8 cellular contexts compared by ENCODE assay signal in genomic region chr2:714005-714741, GRCh38. TPM values are rescaled to one million over a fixed set of nuclear protein-coding genes. Genes with fewer than 3 reads are reported as not detected.
DNase-seq lines count a peak whose midpoint lies in the region; ATAC-seq, FAIRE-seq and TF ChIP-seq lines count a peak whose summit lies in the region.

No MANE protein-coding gene starts in this region.

- RAD21 ChIA-PET in GM12878 (lab: Charles Lee; ENCODE audit: unreplicated experiment), result interaction anchor here (0.9 to 3.1 kb wide), 7 partner anchors 8 to 836 kb away, joined by 3 to 20 read pairs (median 3); no protein-coding TSS in a partner anchor

- H3K27me3 ChIP-seq in GM12878 (replicated peaks in 1 of 2; ENCODE audit: control insufficient read depth in 2 of 2, insufficient read depth in 2 of 2, low read length in 1 of 2) (no peaks in the 10 kb centered on the region), keratinocyte (ENCODE audit: control insufficient read depth, extremely low read depth, insufficient read depth, low read length) (no peaks in the 10 kb centered on the region)

- dilution Hi-C loops in keratinocyte (cut with MboI; ENCODE audit: extremely low pct_ligation_motif_present, low sequenced_read_pairs), result no loop called here

- no peak overlapping the region for H3K27ac ChIP-seq in GM12878 (ENCODE audit: control insufficient read depth, insufficient read depth)
- H3K27ac ChIP-seq in keratinocyte (ENCODE audit: control insufficient read depth, insufficient read depth, low read length), result no peak overlapping the region

- CTCF ChIA-PET in GM12878 (lab: Yijun Ruan, JAX), result interaction anchor here (0.8 to 3.1 kb wide), 11 partner anchors 8 to 1055 kb away, joined by 3 to 32 read pairs (median 4); no protein-coding TSS in a partner anchor

- BruUV-seq in GM12878 (replicated peaks; lab: Mats Ljungman, UMichigan), result no TSS peak

- FAIRE-seq in GM12878 (lab: Jason Lieb, UNC) (peak; percentile 98), keratinocyte (lab: Jason Lieb, UNC) (peak; percentile 72)

- H3K4me1 ChIP-seq in GM12878 (ENCODE audit: control insufficient read depth, insufficient read depth, low read length) (peaks cover 11% of the 10 kb centered on the region), keratinocyte (ENCODE audit: control insufficient read depth, extremely low read depth, insufficient read depth, low read length) (no peaks in the 10 kb centered on the region)

- no peak for TF ChIP-seq EP300 in GM12878 (IDR thresholded peaks at IDR 0.05; ENCODE audit: borderline replicate concordance in 1 of 2, control insufficient read depth in 1 of 2, low read depth in 2 of 2, low read length in 2 of 2)

- H3K36me3 ChIP-seq in GM12878 (ENCODE audit: control insufficient read depth in 2 of 2, insufficient read depth in 2 of 2, low read length in 1 of 2) (no peaks in the 10 kb centered on the region), keratinocyte (ENCODE audit: control insufficient read depth in 2 of 2, extremely low read depth in 1 of 2, insufficient read depth in 2 of 2, low read length in 2 of 2) (no peaks in the 10 kb centered on the region)

- peak; percentile 89 for TF ChIP-seq RAD21 in GM12878 (IDR thresholded peaks at IDR 0.05; ENCODE audit: insufficient read depth, low read depth, low read length)

- 23% methylated on average over 17 of the region's 17 CpGs for WGBS in GM12878 (ENCODE audit: insufficient coverage, insufficient replicate concordance, low lambda C conversion rate, missing lambda C conversion rate)

- POLR2A ChIA-PET in GM12878 (lab: Charles Lee), result no interaction called here

- peak; percentile 12 for DNase-seq in activated T-cell treated with anti-CD3 and anti-CD28 coated beads for 24 hours (ENCODE audit: low read depth)
- no peak for DNase-seq in activated T-cell treated with anti-CD3 and anti-CD28 coated beads, Interleukin-2, amount 50 U/mL, for 1 hour
- DNase-seq in NCI-H774 (lab: John Stamatoyannopoulos, UW), result peak; percentile 51
- peak; percentile 86 for DNase-seq in GM12878 (ENCODE audit: low read depth, low spot score)
- DNase-seq in keratinocyte (ENCODE audit: low read depth, low spot score), result no peak
- peak; percentile 6 for DNase-seq in stimulated activated naive CD4-positive, alpha-beta T cell treated with Interleukin-2 at 50 U/mL for 16 hours (lab: John Stamatoyannopoulos, UW)

- H3K9me3 ChIP-seq in GM12878 (replicated peaks; ENCODE audit: control insufficient read depth, insufficient read depth, low read length) (no peaks in the 10 kb centered on the region), keratinocyte (ENCODE audit: control insufficient read depth, low read depth, low read length) (no peaks in the 10 kb centered on the region)

- peak overlapping the region; percentile 26; the same call in 1 of the 2 replicates for H2AFZ ChIP-seq in GM12878 (ENCODE audit: control insufficient read depth, low read depth, low read length)
- H2AFZ ChIP-seq in keratinocyte (ENCODE audit: control insufficient read depth, low read length), result no peak overlapping the region

- no peak for TF ChIP-seq POLR2A in GM12878 (IDR thresholded peaks at IDR 0.05; ENCODE audit: low read depth, low read length)

- in situ Hi-C loops in GM12878 (cut with MboI), result no loop called here

- H4K20me1 ChIP-seq in GM12878 (ENCODE audit: control insufficient read depth, insufficient read depth) (no peaks in the 10 kb centered on the region), keratinocyte (ENCODE audit: control insufficient read depth, extremely low read depth, insufficient read depth, low read length) (no peaks in the 10 kb centered on the region)

- H3K4me2 ChIP-seq in GM12878 (ENCODE audit: control insufficient read depth, insufficient read depth), result no peak overlapping the region
- H3K4me2 ChIP-seq in keratinocyte (ENCODE audit: control insufficient read depth, extremely low read depth, insufficient read depth, low read depth, low read length), result no peak overlapping the region

- H3K9me1 ChIP-seq in keratinocyte (ENCODE audit: control insufficient read depth, extremely low read depth, insufficient read depth, low read length), result no peaks in the 10 kb centered on the region

- intact Hi-C loops in GM12878 (cut with micrococcal nuclease; ENCODE audit: unreplicated experiment), result loop anchor here (1.0 to 10.0 kb wide), 5 partner anchors 13 to 832 kb away; no protein-coding TSS in a partner anchor

- peak; percentile 81 to 84 (median 83) for TF ChIP-seq CTCF in GM12878 (IDR thresholded peaks at IDR 0.05 in 2 of 3, conservative IDR thresholded peaks at IDR 0.05 in 1 of 3; ENCODE audit: control insufficient read depth in 2 of 3, extremely low read depth in 1 of 3, insufficient read depth in 1 of 3, low read depth in 3 of 3, low read length in 3 of 3)
- peak; percentile 63 to 76 (median 74) for TF ChIP-seq CTCF in keratinocyte (optimal IDR thresholded peaks at IDR 0.05 in 1 of 3, IDR thresholded peaks at IDR 0.05 in 1 of 3, conservative IDR thresholded peaks at IDR 0.05 in 1 of 3; ENCODE audit: extremely low read depth in 1 of 3, insufficient read depth in 2 of 3, low read length in 3 of 3)

- H3K79me2 ChIP-seq in GM12878 (ENCODE audit: control insufficient read depth, insufficient read depth, low read length), result no peaks in the 10 kb centered on the region
- H3K79me2 ChIP-seq in keratinocyte (ENCODE audit: control insufficient read depth, insufficient read depth, low read length), result no peaks in the 10 kb centered on the region

- ATAC-seq in GM21528 (IDR thresholded peaks at IDR 0.05; ENCODE audit: low FRiP score, unreplicated experiment), result peak; percentile 95
- peak; percentile 80 for ATAC-seq in HG03575 (IDR thresholded peaks at IDR 0.05; ENCODE audit: extremely low read depth, insufficient number of reproducible peaks, low FRiP score, unreplicated experiment)
- peak; percentile 99 for ATAC-seq in GM12878

- SMC1A ChIA-PET in GM12878 (lab: Charles Lee; ENCODE audit: uncharacterized antibody, unreplicated experiment), result interaction anchor here (0.6 to 2.9 kb wide), 7 partner anchors 10 to 838 kb away, joined by 3 to 26 read pairs (median 5); no protein-coding TSS in a partner anchor

- H3K4me3 ChIP-seq in GM12878, result no peak overlapping the region
- no peak overlapping the region for H3K4me3 ChIP-seq in keratinocyte (ENCODE audit: control insufficient read depth in 2 of 3, extremely low read depth in 1 of 3, insufficient read depth in 2 of 3, low read depth in 1 of 3, low read length in 3 of 3)

- H3K9ac ChIP-seq in GM12878 (ENCODE audit: control insufficient read depth, insufficient read depth, low read length), result no peak overlapping the region
- H3K9ac ChIP-seq in keratinocyte (ENCODE audit: control insufficient read depth, extremely low read depth, insufficient read depth, low read length), result no peak overlapping the region

TF ChIP-seq in GM12878, 131 proteins besides CTCF, POLR2A, EP300 and RAD21 (continues in another document):
- TF ChIP-seq NR2F1 (conservative IDR thresholded peaks at IDR 0.05), result peak; percentile 58; the same call in 1 of the 2 replicates
- TF ChIP-seq POU2F2 (IDR thresholded peaks at IDR 0.05; ENCODE audit: borderline replicate concordance, low read depth, low read length), result peak; percentile 25; the same call in 1 of the 3 replicates
- peak; percentile 66; the same call in 1 of the 2 replicates for TF ChIP-seq RB1 (IDR thresholded peaks at IDR 0.05; ENCODE audit: borderline replicate concordance)
- no peak for TF ChIP-seq SUZ12 (IDR thresholded peaks at IDR 0.05; ENCODE audit: unreplicated experiment)
- peak; percentile 23; the same call in 1 of the 2 replicates for TF ChIP-seq RELB (IDR thresholded peaks at IDR 0.05; ENCODE audit: low read depth)
- peak; percentile 41; the same call in 1 of the 2 replicates for TF ChIP-seq GATAD2B (conservative IDR thresholded peaks at IDR 0.05; ENCODE audit: low read depth)
- TF ChIP-seq CHD1 (IDR thresholded peaks at IDR 0.05; ENCODE audit: low read depth, low read length), result no peak

RNA-seq across cellular contexts. Expression of gene TMEM18, which starts 37.0 kb away (rescaled TPM):
- total RNA-seq in GM12878 (2013; cell fraction: nucleolus; rRNA removed), result 30.6 and 33.9 TPM in 2 replicates
- total RNA-seq in GM12878 (2014; rRNA removed) (11.2 and 12.7 TPM in 2 replicates), GM12878 (2014; rRNA removed; fragmentation: Illumina TruSeq; extraction: Trizol) (17.6 and 21.8 TPM in 2 replicates), GM12878 (2021) (22.3 and 23.7 TPM in 2 replicates)
- polyA plus RNA-seq in GM12878 (2011; ENCODE audit: low read depth), result 17.2 TPM
- polyA plus RNA-seq in GM12878 (2011; rRNA removed) (33.8 and 44.1 TPM in 2 replicates), GM12878 (2014; fragmentation: Illumina TruSeq; extraction: Trizol) (20.1 and 25.2 TPM in 2 replicates), GM12878 (2014; fragmentation: Nextera tagmentation; extraction: Ambion mirVana) (10 to 100 TPM; 52.0 to 56.3 TPM), GM12878 (2014; rRNA removed) (14.5 and 14.9 TPM in 2 replicates), GM12878 (2016; fragmentation: Nextera tagmentation; extraction: Ambion mirVana) (10 to 100 TPM; 26.8 to 27.0 TPM), keratinocyte (18.2 to 27.7 TPM (median 26.0 TPM) in 3 replicates)
- polyA plus RNA-seq in GM12878 (2011; cell fraction: cytosol; rRNA removed), result 20.6 and 21.7 TPM in 2 replicates
- polyA plus RNA-seq in GM12878 (2011; cell fraction: nucleus; rRNA removed), result 43.3 and 44.0 TPM in 2 replicates
- 22.5 and 24.7 TPM in 2 replicates for polyA plus RNA-seq in GM12878 (2012)
- 15.7 and 21.1 TPM in 2 replicates for polyA minus RNA-seq in GM12878 (2011; rRNA and poly(A)+ RNA removed)
- polyA minus RNA-seq in GM12878 (2011; cell fraction: cytosol; rRNA and poly(A)+ RNA removed), result 4.6 and 5.1 TPM in 2 replicates
- polyA minus RNA-seq in GM12878 (2011; cell fraction: nucleus; rRNA and poly(A)+ RNA removed), result 14.6 and 25.4 TPM in 2 replicates
- polyA plus RNA-seq in keratinocyte (2011; ENCODE audit: low read depth), result 71.6 TPM
- polyA plus RNA-seq in keratinocyte (2011; cell fraction: cytosol; rRNA removed), result 21.5 and 22.2 TPM in 2 replicates
- polyA plus RNA-seq in keratinocyte (2011; cell fraction: nucleus; rRNA removed), result 43.3 and 49.5 TPM in 2 replicates
- polyA plus RNA-seq in keratinocyte (2012; ENCODE audit: low replicate concordance), result 14.2 and 20.1 TPM in 2 replicates
- polyA minus RNA-seq in keratinocyte, result 4.9 to 11.0 TPM (median 5.2 TPM) in 3 replicates
- polyA minus RNA-seq in keratinocyte (2011; cell fraction: cytosol; rRNA and poly(A)+ RNA removed), result 7.9 TPM
- 5.8 and 9.8 TPM in 2 replicates for polyA minus RNA-seq in keratinocyte (2011; cell fraction: nucleus; rRNA and poly(A)+ RNA removed)

Comparison
In these comparisons a context has a peak if more than half of its experiments do, and no peak if none do; other contexts are left out.
1. DNase-seq: peak in activated T-cell treated with anti-CD3 and anti-CD28 coated beads for 24 hours (single experiment), NCI-H774 (single experiment), GM12878 (single experiment) and stimulated activated naive CD4-positive, alpha-beta T cell treated with Interleukin-2 at 50 U/mL for 16 hours (single experiment); none in activated T-cell treated with anti-CD3 and anti-CD28 coated beads, Interleukin-2, amount 50 U/mL, for 1 hour (single experiment) and keratinocyte (single experiment).
2. Peak in every context shown above with its lines, with median percentiles within 50 percentile points of each other: ATAC-seq.